In genomic region chr3:157752952-157753351, GRCh38 we compare ENCODE assay signal across 27 cellular contexts.
"Had no signal": no experiment of that assay in that cellular context is flagged by ENCODE, and none has a peak within 500 bp of the region (broad histone marks: within the 10 kb centered on the region; RNA-seq: fewer than 3 reads in every experiment).

No MANE protein-coding gene starts in this region.

- H3K27ac ChIP-seq: gastrocnemius medialis, hepatocyte, parathyroid adenoma, psoas muscle, sigmoid colon, uterus had no signal

- H3K9ac ChIP-seq: parathyroid adenoma had no signal

- H3K36me3 Mint-ChIP-seq: activated naive CD4-positive, alpha-beta T cell treated with anti-CD3 and anti-CD28 coated beads, Interleukin-2, amount 50 U/mL, for 24 hours; stimulated activated effector memory CD8-positive, alpha-beta T cell treated with anti-CD3 and anti-CD28 coated beads, Interleukin-12 subunit alpha, Interleukin-12 subunit beta, amount 100 ng/mL, for 72 hours; type B pancreatic cell had no signal

- H3K36me3 ChIP-seq: gastrocnemius medialis, sigmoid colon, uterus had no signal

- H3K4me1 Mint-ChIP-seq: activated B cell treated with CpG ODN at 0.5 μM for 24 hours; activated naive CD4-positive, alpha-beta T cell treated with anti-CD3 and anti-CD28 coated beads, Interleukin-2, amount 50 U/mL, for 24 hours; activated naive CD8-positive, alpha-beta T cell treated with anti-CD3 and anti-CD28 coated beads, Interleukin-2, amount 50 U/mL, for 24 hours; activated T-helper 17 cell treated with anti-CD3 and anti-CD28 coated beads, Interleukin-2, amount 50 U/mL, for 72 hours; nephron; stimulated activated effector memory CD8-positive, alpha-beta T cell treated with anti-CD3 and anti-CD28 coated beads, Interleukin-12 subunit alpha, Interleukin-12 subunit beta, amount 100 ng/mL, for 72 hours; stimulated activated naive CD8-positive, alpha-beta T cell treated with anti-CD3 and anti-CD28 coated beads, Interleukin-15, amount 100 ng/mL, for 72 hours had no signal

- H3K27me3 ChIP-seq: hepatocyte, sigmoid colon, uterus had no signal

- DNase-seq: activated B cell treated with CpG ODN at 0.5 μM for 24 hours; activated CD4-positive, alpha-beta T cell treated with anti-CD3 and anti-CD28 coated beads, Interleukin-2, amount 50 U/mL, for 1 hour; activated CD8-positive, alpha-beta T cell treated with anti-CD3 and anti-CD28 coated beads for 36 hours; activated naive CD8-positive, alpha-beta T cell treated with anti-CD3 and anti-CD28 coated beads, Interleukin-2, amount 50 U/mL, for 24 hours; activated T-cell treated with anti-CD3 and anti-CD28 coated beads, Interleukin-2, amount 50 U/mL, for 4 hours; amygdala; caudate nucleus; gastrocnemius medialis; left cardiac atrium; mammary epithelial cell; occipital lobe; psoas muscle; sigmoid colon; small intestine; stimulated activated CD4-positive, alpha-beta T cell treated with anti-CD3 and anti-CD28 coated beads, Interleukin-4, amount 100 ng/mL, for 24 hours; stimulated activated naive CD8-positive, alpha-beta T cell treated with anti-CD3 and anti-CD28 coated beads, Interleukin-15, amount 100 ng/mL, for 72 hours; substantia nigra; uterus had no signal

- H3K9me3 Mint-ChIP-seq: activated CD8-positive, alpha-beta T cell treated with anti-CD3 and anti-CD28 coated beads for 36 hours; activated naive CD8-positive, alpha-beta T cell treated with anti-CD3 and anti-CD28 coated beads, Interleukin-2, amount 50 U/mL, for 24 hours; activated T-helper 17 cell treated with anti-CD3 and anti-CD28 coated beads, Interleukin-2, amount 50 U/mL, for 72 hours; T-helper 2 cell treated with Interferon-gamma antibody and Interleukin-4, amounts not matched to agents 5 μg/mL and 100 μg/mL, for 36 hours; type B pancreatic cell had no signal

- H3K4me3 ChIP-seq: gastrocnemius medialis, hepatocyte, psoas muscle, sigmoid colon, uterus had no signal

- H3K9me3 ChIP-seq: gastrocnemius medialis, psoas muscle, sigmoid colon, uterus had no signal

- H3K4me1 ChIP-seq: gastrocnemius medialis, parathyroid adenoma, psoas muscle, sigmoid colon, uterus had no signal

- H3K27me3 Mint-ChIP-seq: activated B cell treated with CpG ODN at 0.5 μM for 24 hours; activated CD8-positive, alpha-beta T cell treated with anti-CD3 and anti-CD28 coated beads for 36 hours; activated T-helper 17 cell treated with anti-CD3 and anti-CD28 coated beads, Interleukin-2, amount 50 U/mL, for 72 hours; dendritic cell treated with granulocyte-macrophage colony-stimulating factor and Interleukin-4, amounts not matched to agents 40 ng/mL and 50 ng/mL, for 4 days; stimulated activated naive CD8-positive, alpha-beta T cell treated with anti-CD3 and anti-CD28 coated beads, Interleukin-15, amount 100 ng/mL, for 72 hours had no signal

- ATAC-seq: activated CD8-positive, alpha-beta T cell treated with anti-CD3 and anti-CD28 coated beads for 36 hours; activated naive CD8-positive, alpha-beta T cell treated with anti-CD3 and anti-CD28 coated beads, Interleukin-2, amount 50 U/mL, for 24 hours; activated T-cell treated with anti-CD3 and anti-CD28 coated beads, Interleukin-2, amount 50 U/mL, for 4 hours; activated T-helper 17 cell treated with anti-CD3 and anti-CD28 coated beads, Interleukin-2, amount 50 U/mL, for 72 hours; gastrocnemius medialis; left cardiac atrium; psoas muscle; stimulated activated effector memory CD8-positive, alpha-beta T cell treated with anti-CD3 and anti-CD28 coated beads, Interleukin-12 subunit alpha, Interleukin-12 subunit beta, amount 100 ng/mL, for 72 hours; stimulated activated naive CD8-positive, alpha-beta T cell treated with anti-CD3 and anti-CD28 coated beads, Interleukin-15, amount 100 ng/mL, for 72 hours had no signal

- H3K4me3 Mint-ChIP-seq: activated B cell treated with CpG ODN at 0.5 μM for 24 hours; activated CD8-positive, alpha-beta T cell treated with anti-CD3 and anti-CD28 coated beads for 36 hours; activated naive CD4-positive, alpha-beta T cell treated with anti-CD3 and anti-CD28 coated beads, Interleukin-2, amount 50 U/mL, for 24 hours; activated naive CD8-positive, alpha-beta T cell treated with anti-CD3 and anti-CD28 coated beads, Interleukin-2, amount 50 U/mL, for 24 hours; activated T-cell treated with anti-CD3 and anti-CD28 coated beads, Interleukin-2, amount 50 U/mL, for 4 hours; activated T-helper 17 cell treated with anti-CD3 and anti-CD28 coated beads, Interleukin-2, amount 50 U/mL, for 72 hours; dendritic cell treated with granulocyte-macrophage colony-stimulating factor and Interleukin-4, amounts not matched to agents 40 ng/mL and 50 ng/mL, for 4 days; nephron; stimulated activated effector memory CD8-positive, alpha-beta T cell treated with anti-CD3 and anti-CD28 coated beads, Interleukin-12 subunit alpha, Interleukin-12 subunit beta, amount 100 ng/mL, for 72 hours; stimulated activated naive CD8-positive, alpha-beta T cell treated with anti-CD3 and anti-CD28 coated beads, Interleukin-15, amount 100 ng/mL, for 72 hours; T-helper 2 cell treated with Interferon-gamma antibody and Interleukin-4, amounts not matched to agents 5 μg/mL and 100 μg/mL, for 36 hours; type B pancreatic cell had no signal

- H3K27ac Mint-ChIP-seq: activated B cell treated with CpG ODN at 0.5 μM for 24 hours; activated CD8-positive, alpha-beta T cell treated with anti-CD3 and anti-CD28 coated beads for 36 hours; activated naive CD4-positive, alpha-beta T cell treated with anti-CD3 and anti-CD28 coated beads, Interleukin-2, amount 50 U/mL, for 24 hours; activated naive CD8-positive, alpha-beta T cell treated with anti-CD3 and anti-CD28 coated beads, Interleukin-2, amount 50 U/mL, for 24 hours; activated T-helper 17 cell treated with anti-CD3 and anti-CD28 coated beads, Interleukin-2, amount 50 U/mL, for 72 hours; dendritic cell treated with granulocyte-macrophage colony-stimulating factor and Interleukin-4, amounts not matched to agents 40 ng/mL and 50 ng/mL, for 4 days; nephron; stimulated activated effector memory CD8-positive, alpha-beta T cell treated with anti-CD3 and anti-CD28 coated beads, Interleukin-12 subunit alpha, Interleukin-12 subunit beta, amount 100 ng/mL, for 72 hours; stimulated activated naive CD8-positive, alpha-beta T cell treated with anti-CD3 and anti-CD28 coated beads, Interleukin-15, amount 100 ng/mL, for 72 hours; T-helper 2 cell treated with Interferon-gamma antibody and Interleukin-4, amounts not matched to agents 5 μg/mL and 100 μg/mL, for 36 hours; type B pancreatic cell had no signal
